In the genomic region with DNA sequence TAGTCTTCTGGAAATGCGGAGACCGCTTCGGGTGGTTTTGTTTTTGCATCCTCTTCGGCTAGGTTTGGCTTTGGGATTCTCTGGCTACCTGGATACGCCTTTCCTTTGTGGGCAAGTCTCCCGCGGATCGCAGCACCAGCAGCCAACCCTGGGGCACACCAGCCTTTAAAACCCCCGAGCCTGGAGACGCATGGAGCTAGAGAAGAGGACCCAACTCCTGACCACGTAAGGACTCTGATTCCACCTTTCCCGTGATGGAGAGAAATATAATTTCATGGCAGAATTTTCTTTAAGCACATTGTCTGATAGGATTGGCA, we compare ENCODE assay signal across 8 cellular contexts.
DNase-seq lines count a peak whose midpoint lies in the region.

No MANE protein-coding gene starts in this region.

- no peaks in the 10 kb centered on the region for H3K9me3 ChIP-seq in SK-N-MC (ENCODE audit: low read depth, low read length)
- peaks cover 10% of the 10 kb centered on the region for H3K9me3 ChIP-seq in iPS-20b (ENCODE audit: insufficient read depth, low read depth, low read length)
- H3K9me3 ChIP-seq in skeletal muscle satellite cell (replicated peaks; ENCODE audit: low read length): no peaks in the 10 kb centered on the region

- H3K9ac ChIP-seq in SK-N-MC (ENCODE audit: insufficient read length) (no peak overlapping the region), iPS-20b (ENCODE audit: low read depth, low read length) (peak overlapping the region; percentile 40; the same call in 1 of the 2 replicates), skeletal muscle satellite cell (ENCODE audit: low read depth, low read length) (no peak overlapping the region)

- H3K27me3 ChIP-seq in iPS-20b (ENCODE audit: insufficient read depth, low read length) (peaks cover 71% of the 10 kb centered on the region), skeletal muscle satellite cell (ENCODE audit: control insufficient read depth, insufficient read depth, low read length) (peaks cover 34% of the 10 kb centered on the region)

- peak overlapping the region; percentile 66 for H3K4me2 ChIP-seq in skeletal muscle satellite cell (ENCODE audit: low read length)

- H3K4me3 ChIP-seq in SK-N-MC: peak overlapping the region; percentile 58
- H3K4me3 ChIP-seq in iPS-20b (ENCODE audit: low read length): peak overlapping the region; percentile 73
- H3K4me3 ChIP-seq in skeletal muscle satellite cell (ENCODE audit: low read length): peak overlapping the region; percentile 51

- peaks cover 24% of the 10 kb centered on the region for H3K4me1 ChIP-seq in iPS-20b (ENCODE audit: insufficient read depth, low read length)
- H3K4me1 ChIP-seq in skeletal muscle satellite cell (ENCODE audit: control insufficient read depth, insufficient read depth, low read length): no peaks in the 10 kb centered on the region

- peak; percentile 70 for DNase-seq in NCI-H1092 treated with DMSO at 0.1 percent for 48 hours (lab: John Stamatoyannopoulos, UW)
- no peak for DNase-seq in NCI-H1092 (lab: John Stamatoyannopoulos, UW)
- DNase-seq in SK-N-MC (ENCODE audit: low read depth, low spot score): no peak
- DNase-seq in NCI-H187 treated with DMSO at 0.1 percent for 48 hours (lab: John Stamatoyannopoulos, UW): no peak
- DNase-seq in GOT3 (lab: John Stamatoyannopoulos, UW): no peak
- no peak for DNase-seq in DMS53 treated with DMSO at 0.1 percent for 48 hours (lab: John Stamatoyannopoulos, UW; ENCODE audit: unreplicated experiment)

- H3K36me3 ChIP-seq in SK-N-MC (ENCODE audit: insufficient read depth, low read length) (no peaks in the 10 kb centered on the region), iPS-20b (ENCODE audit: insufficient read depth, low read depth, low read length) (no peaks in the 10 kb centered on the region), skeletal muscle satellite cell (ENCODE audit: insufficient read depth, low read length) (no peaks in the 10 kb centered on the region)

- H3K27ac ChIP-seq in SK-N-MC: no peak overlapping the region
- H3K27ac ChIP-seq in iPS-20b (ENCODE audit: low read length): no peak overlapping the region
